ENCODE assay signal across 21 cellular contexts in the genomic region with DNA sequence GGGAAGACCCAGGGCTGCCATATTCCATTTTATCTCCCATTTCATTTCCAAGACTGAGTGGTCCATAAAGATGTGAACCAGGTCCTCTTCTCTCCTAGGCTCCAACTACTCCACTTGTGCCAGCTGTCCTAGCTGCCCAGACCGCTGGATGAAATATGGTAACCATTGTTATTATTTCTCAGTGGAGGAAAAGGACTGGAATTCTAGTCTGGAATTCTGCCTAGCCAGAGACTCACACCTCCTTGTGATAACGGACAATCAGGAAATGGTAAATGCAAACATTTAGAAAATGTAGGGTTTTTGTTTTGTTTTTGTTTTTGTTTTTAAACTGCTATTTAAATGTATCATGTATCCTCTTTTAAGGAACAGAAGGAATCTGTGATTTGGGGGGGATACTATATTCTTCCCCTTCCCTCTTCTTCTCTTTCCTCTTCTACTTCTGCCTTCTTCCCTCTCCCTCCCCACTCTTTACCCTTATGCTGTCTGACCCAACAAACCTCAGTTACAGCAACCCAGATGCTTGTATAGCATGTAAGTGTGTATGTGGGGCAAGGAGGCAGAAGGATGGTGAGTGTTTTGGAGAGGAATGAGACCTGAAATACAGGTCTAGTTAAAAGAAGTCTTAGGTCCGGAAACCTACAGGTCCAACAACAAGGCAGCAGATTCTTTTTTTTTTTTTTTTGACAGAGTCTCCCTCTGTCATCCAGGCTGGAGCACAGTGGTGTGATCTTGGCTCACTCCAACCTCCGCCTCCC. TPM values are rescaled to one million over a fixed set of nuclear protein-coding genes. Genes with fewer than 3 reads are reported as not detected.
DNase-seq lines count a peak whose midpoint lies in the region; ATAC-seq and TF ChIP-seq lines count a peak whose summit lies in the region.
"Had no signal": no experiment of that assay in that cellular context is flagged by ENCODE, and none has a peak within 500 bp of the region (broad histone marks: within the 10 kb centered on the region; RNA-seq: fewer than 3 reads in every experiment).

No MANE protein-coding gene starts in this region.

- H3K9me3 ChIP-seq in CD4-positive, CD25-positive, alpha-beta regulatory T cell (ENCODE audit: control insufficient read depth in 2 of 2, low read length in 2 of 2), result no peaks in the 10 kb centered on the region
- H3K9me3 ChIP-seq in T-helper 17 cell (ENCODE audit: control insufficient read depth, low read length, poor library complexity, severe bottlenecking), result no peaks in the 10 kb centered on the region
- H3K9me3 ChIP-seq in esophagus muscularis mucosa, result no peaks in the 10 kb centered on the region
- no peaks in the 10 kb centered on the region for H3K9me3 ChIP-seq in upper lobe of right lung

- POLR2A ChIA-PET in activated CD4-positive, alpha-beta memory T cell treated with anti-CD3 and anti-CD28 coated beads for 36 hours (lab: Charles Lee), result interaction anchor here (2.3 kb wide), 1 partner anchor 15 kb away, joined by 11 read pairs; no protein-coding TSS in a partner anchor
- POLR2A ChIA-PET in activated CD4-positive, alpha-beta memory T cell treated with anti-CD3 and anti-CD28 coated beads, Interleukin-2, amount 10 ng/mL, durations not matched to agents 7 days and 5 days (lab: Charles Lee), result interaction anchor here (2.1 kb wide), 1 partner anchor 45 kb away, joined by 13 read pairs; a partner anchor contains a TSS

- 84% methylated on average over 4 of the region's 4 CpGs for WGBS in esophagus muscularis mucosa

- no peak overlapping the region for H3K4me3 Mint-ChIP-seq in activated CD4-positive, alpha-beta memory T cell treated with anti-CD3 and anti-CD28 coated beads for 36 hours
- H3K4me3 Mint-ChIP-seq in activated CD4-positive, alpha-beta memory T cell treated with anti-CD3 and anti-CD28 coated beads, Interleukin-2, amount 10 ng/mL, durations not matched to agents 7 days and 5 days, result no peak overlapping the region
- peak overlapping the region in 1 of 4 donors; percentile 34 for H3K4me3 Mint-ChIP-seq in CD4-positive, CD25-positive, alpha-beta regulatory T cell
- peak overlapping the region; percentile 73 for H3K4me3 Mint-ChIP-seq in T-helper 17 cell
- peak overlapping the region; percentile 85 to 95 (median 88) for H3K4me3 Mint-ChIP-seq in immature natural killer cell

- no peak for DNase-seq in activated CD4-positive, alpha-beta memory T cell treated with anti-CD3 and anti-CD28 coated beads for 36 hours
- no peak for DNase-seq in activated CD4-positive, alpha-beta memory T cell treated with anti-CD3 and anti-CD28 coated beads, Interleukin-2, amount 10 ng/mL, durations not matched to agents 7 days and 5 days
- DNase-seq in CD4-positive, CD25-positive, alpha-beta regulatory T cell, result no peak
- no peak for DNase-seq in T-helper 17 cell
- DNase-seq in immature natural killer cell, result no peak
- no peak for DNase-seq in esophagus muscularis mucosa (ENCODE audit: extremely low spot score)
- DNase-seq in upper lobe of right lung, result no peak
- DNase-seq: AML-193, Calu3, GOT3, NCI-H1092 treated with DMSO at 0.1 percent for 48 hours, NCI-H1694, NCI-H2227 treated with DMSO at 0.1 percent for 48 hours, NCI-H510A treated with DMSO at 0.1 percent for 48 hours, NCI-H82, OCI-M1, SHP77 had no signal

- no peak for ATAC-seq in CD4-positive, CD25-positive, alpha-beta regulatory T cell (ENCODE audit: low read depth in 2 of 2)
- ATAC-seq in T-helper 17 cell (no peak), upper lobe of right lung (no peak), HG02759 (IDR thresholded peaks at IDR 0.05; ENCODE audit: unreplicated experiment) (no peak)
- ATAC-seq: K562 had no signal

- H3K27ac Mint-ChIP-seq in activated CD4-positive, alpha-beta memory T cell treated with anti-CD3 and anti-CD28 coated beads for 36 hours, result peak overlapping the region; percentile 21
- H3K27ac Mint-ChIP-seq in activated CD4-positive, alpha-beta memory T cell treated with anti-CD3 and anti-CD28 coated beads, Interleukin-2, amount 10 ng/mL, durations not matched to agents 7 days and 5 days, result no peak overlapping the region
- peak overlapping the region; percentile 15 to 98 (median 53) for H3K27ac Mint-ChIP-seq in CD4-positive, CD25-positive, alpha-beta regulatory T cell
- H3K27ac Mint-ChIP-seq in T-helper 17 cell (peak overlapping the region; percentile 87), immature natural killer cell (peak overlapping the region; percentile 79 to 95 (median 90))

- no peak overlapping the region for H3K27ac ChIP-seq in CD4-positive, CD25-positive, alpha-beta regulatory T cell (ENCODE audit: insufficient read depth, low read length, poor library complexity, severe bottlenecking)
- H3K27ac ChIP-seq in esophagus muscularis mucosa (replicated peaks in 1 of 4), result no peak overlapping the region
- H3K27ac ChIP-seq in upper lobe of right lung, result no peak overlapping the region
- H3K27ac ChIP-seq: 22Rv1, C4-2B had no signal

- no peaks in the 10 kb centered on the region for H3K9me3 Mint-ChIP-seq in activated CD4-positive, alpha-beta memory T cell treated with anti-CD3 and anti-CD28 coated beads for 36 hours
- no peaks in the 10 kb centered on the region for H3K9me3 Mint-ChIP-seq in activated CD4-positive, alpha-beta memory T cell treated with anti-CD3 and anti-CD28 coated beads, Interleukin-2, amount 10 ng/mL, durations not matched to agents 7 days and 5 days
- H3K9me3 Mint-ChIP-seq in CD4-positive, CD25-positive, alpha-beta regulatory T cell, result no peaks in the 10 kb centered on the region
- no peaks in the 10 kb centered on the region for H3K9me3 Mint-ChIP-seq in immature natural killer cell

- peaks cover 9% of the 10 kb centered on the region for H3K36me3 Mint-ChIP-seq in activated CD4-positive, alpha-beta memory T cell treated with anti-CD3 and anti-CD28 coated beads for 36 hours
- peaks cover 12% of the 10 kb centered on the region for H3K36me3 Mint-ChIP-seq in activated CD4-positive, alpha-beta memory T cell treated with anti-CD3 and anti-CD28 coated beads, Interleukin-2, amount 10 ng/mL, durations not matched to agents 7 days and 5 days (ENCODE audit: low read depth)
- H3K36me3 Mint-ChIP-seq in CD4-positive, CD25-positive, alpha-beta regulatory T cell, result peaks cover 5% of the 10 kb centered on the region
- H3K36me3 Mint-ChIP-seq in T-helper 17 cell (ENCODE audit: low read depth), result peaks cover 3% of the 10 kb centered on the region
- H3K36me3 Mint-ChIP-seq in immature natural killer cell, result peaks cover 28 to 39% (median 30%) of the 10 kb centered on the region in 3 donors

- intact Hi-C loops in activated CD4-positive, alpha-beta memory T cell treated with anti-CD3 and anti-CD28 coated beads for 36 hours (cut with micrococcal nuclease), result loop anchor here (10.0 kb wide), 1 partner anchor 250 kb away; no protein-coding TSS in a partner anchor
- intact Hi-C loops in esophagus muscularis mucosa (cut with DNase I) (no loop called here), upper lobe of right lung (cut with DNase I) (no loop called here)

- peaks cover 6% of the 10 kb centered on the region for H3K4me1 ChIP-seq in CD4-positive, CD25-positive, alpha-beta regulatory T cell (ENCODE audit: control insufficient read depth, insufficient read depth, low read length, poor library complexity, severe bottlenecking)
- peaks cover 0 to 6% (median 0%) of the 10 kb centered on the region in 4 donors for H3K4me1 ChIP-seq in esophagus muscularis mucosa
- no peaks in the 10 kb centered on the region for H3K4me1 ChIP-seq in upper lobe of right lung

- H3K27me3 Mint-ChIP-seq in activated CD4-positive, alpha-beta memory T cell treated with anti-CD3 and anti-CD28 coated beads for 36 hours, result no peaks in the 10 kb centered on the region
- H3K27me3 Mint-ChIP-seq in activated CD4-positive, alpha-beta memory T cell treated with anti-CD3 and anti-CD28 coated beads, Interleukin-2, amount 10 ng/mL, durations not matched to agents 7 days and 5 days, result peaks cover 2% of the 10 kb centered on the region
- H3K27me3 Mint-ChIP-seq in CD4-positive, CD25-positive, alpha-beta regulatory T cell, result no peaks in the 10 kb centered on the region
- H3K27me3 Mint-ChIP-seq in T-helper 17 cell (no peaks in the 10 kb centered on the region), immature natural killer cell (ENCODE audit: low read depth in 3 of 3) (peaks cover 0 to 7% (median 0%) of the 10 kb centered on the region in 3 donors)

- CTCF ChIA-PET in activated CD4-positive, alpha-beta memory T cell treated with anti-CD3 and anti-CD28 coated beads for 36 hours (lab: Charles Lee), result interaction anchor here (1.9 kb wide), 1 partner anchor 45 kb away, joined by 11 read pairs; a partner anchor contains a TSS
- CTCF ChIA-PET in activated CD4-positive, alpha-beta memory T cell treated with anti-CD3 and anti-CD28 coated beads, Interleukin-2, amount 10 ng/mL, durations not matched to agents 7 days and 5 days (lab: Charles Lee), result interaction anchor here (1.1 to 1.9 kb wide), 2 partner anchors 44 to 46 kb away, joined by 4 to 5 read pairs; a partner anchor contains a TSS

- H3K4me1 Mint-ChIP-seq in activated CD4-positive, alpha-beta memory T cell treated with anti-CD3 and anti-CD28 coated beads for 36 hours (ENCODE audit: low read depth), result peaks cover 62% of the 10 kb centered on the region
- H3K4me1 Mint-ChIP-seq in activated CD4-positive, alpha-beta memory T cell treated with anti-CD3 and anti-CD28 coated beads, Interleukin-2, amount 10 ng/mL, durations not matched to agents 7 days and 5 days, result peaks cover 49% of the 10 kb centered on the region
- H3K4me1 Mint-ChIP-seq in CD4-positive, CD25-positive, alpha-beta regulatory T cell, result peaks cover 16 to 44% (median 21%) of the 10 kb centered on the region in 4 donors
- H3K4me1 Mint-ChIP-seq in T-helper 17 cell, result peaks cover 37% of the 10 kb centered on the region
- H3K4me1 Mint-ChIP-seq in immature natural killer cell, result peaks cover 73 to 83% of the 10 kb centered on the region in 2 donors

- no peak overlapping the region for H3K4me3 ChIP-seq in CD4-positive, CD25-positive, alpha-beta regulatory T cell (ENCODE audit: low read depth, low read length)
- H3K4me3 ChIP-seq in esophagus muscularis mucosa, result no peak overlapping the region
- H3K4me3 ChIP-seq in upper lobe of right lung, result no peak overlapping the region
- H3K4me3 ChIP-seq: K562 had no signal

- no peak for TF ChIP-seq EP300 in esophagus muscularis mucosa (IDR thresholded peaks at IDR 0.05)

- H3K27me3 ChIP-seq in CD4-positive, CD25-positive, alpha-beta regulatory T cell (ENCODE audit: control insufficient read depth, insufficient read depth, low read length), result no peaks in the 10 kb centered on the region
- no peaks in the 10 kb centered on the region for H3K27me3 ChIP-seq in esophagus muscularis mucosa
- H3K27me3 ChIP-seq in upper lobe of right lung, result no peaks in the 10 kb centered on the region

- no peaks in the 10 kb centered on the region for H3K36me3 ChIP-seq in CD4-positive, CD25-positive, alpha-beta regulatory T cell (ENCODE audit: control insufficient read depth, insufficient read depth, low read length)
- H3K36me3 ChIP-seq in esophagus muscularis mucosa, result no peaks in the 10 kb centered on the region
- no peaks in the 10 kb centered on the region for H3K36me3 ChIP-seq in upper lobe of right lung

- TF ChIP-seq POLR2A in esophagus muscularis mucosa (IDR thresholded peaks at IDR 0.05; ENCODE audit: low read depth), result no peak

- TF ChIP-seq CTCF in esophagus muscularis mucosa (IDR thresholded peaks at IDR 0.05), result no peak
- no peak for TF ChIP-seq CTCF in upper lobe of right lung (IDR thresholded peaks at IDR 0.05)

RNA-seq across cellular contexts. Expression of a gene that starts 5.9 kb away (rescaled TPM):
- total RNA-seq in activated CD4-positive, alpha-beta memory T cell treated with anti-CD3 and anti-CD28 coated beads for 36 hours, result 1 to 10 TPM; 4.4 to 5.4 TPM
- total RNA-seq in activated CD4-positive, alpha-beta memory T cell treated with anti-CD3 and anti-CD28 coated beads, Interleukin-2, amount 10 ng/mL, durations not matched to agents 7 days and 5 days, result 10 to 100 TPM; 12.8 to 13.3 TPM
- total RNA-seq in CD4-positive, CD25-positive, alpha-beta regulatory T cell, result 4.8 TPM
- polyA plus RNA-seq in CD4-positive, CD25-positive, alpha-beta regulatory T cell, result 10 to 100 TPM; 15.8 to 22.2 (median 16.6) TPM
- total RNA-seq in T-helper 17 cell, result 10 to 100 TPM in 1 of 2 donors, 1 to 10 TPM in 1; 9.9 to 22.2 TPM
- polyA plus RNA-seq in immature natural killer cell, result 100 to 1,000 TPM; 183 to 569 (median 308) TPM
- 1 to 10 TPM; 1.5 to 2.2 (median 1.8) TPM for total RNA-seq in esophagus muscularis mucosa
- 3.3 TPM for total RNA-seq in upper lobe of right lung

RNA-seq across cellular contexts. Expression of a gene that starts 45.8 kb away (rescaled TPM):
- total RNA-seq in activated CD4-positive, alpha-beta memory T cell treated with anti-CD3 and anti-CD28 coated beads for 36 hours, result 100 to 1,000 TPM; 150 to 164 TPM
- total RNA-seq in activated CD4-positive, alpha-beta memory T cell treated with anti-CD3 and anti-CD28 coated beads, Interleukin-2, amount 10 ng/mL, durations not matched to agents 7 days and 5 days, result 100 to 1,000 TPM; 210 to 211 TPM
- 132 TPM for total RNA-seq in CD4-positive, CD25-positive, alpha-beta regulatory T cell
- polyA plus RNA-seq in CD4-positive, CD25-positive, alpha-beta regulatory T cell, result 100 to 1,000 TPM; 227 to 272 (median 261) TPM
- total RNA-seq in T-helper 17 cell (100 to 1,000 TPM; 185 to 188 TPM), esophagus muscularis mucosa (10 to 100 TPM; 72.0 to 96.3 (median 88.5) TPM), upper lobe of right lung (176 TPM)
- 100 to 1,000 TPM; 285 to 435 (median 395) TPM for polyA plus RNA-seq in immature natural killer cell

Comparison
In these comparisons a context has a peak if more than half of its experiments do, and no peak if none do; other contexts are left out.
1. H3K4me3 Mint-ChIP-seq: peak in T-helper 17 cell (single experiment) and immature natural killer cell (5 of 5); none in activated CD4-positive, alpha-beta memory T cell treated with anti-CD3 and anti-CD28 coated beads for 36 hours (single experiment) and activated CD4-positive, alpha-beta memory T cell treated with anti-CD3 and anti-CD28 coated beads, Interleukin-2, amount 10 ng/mL, durations not matched to agents 7 days and 5 days (single experiment).